8 cellular contexts compared by ENCODE assay signal in the genomic region with DNA sequence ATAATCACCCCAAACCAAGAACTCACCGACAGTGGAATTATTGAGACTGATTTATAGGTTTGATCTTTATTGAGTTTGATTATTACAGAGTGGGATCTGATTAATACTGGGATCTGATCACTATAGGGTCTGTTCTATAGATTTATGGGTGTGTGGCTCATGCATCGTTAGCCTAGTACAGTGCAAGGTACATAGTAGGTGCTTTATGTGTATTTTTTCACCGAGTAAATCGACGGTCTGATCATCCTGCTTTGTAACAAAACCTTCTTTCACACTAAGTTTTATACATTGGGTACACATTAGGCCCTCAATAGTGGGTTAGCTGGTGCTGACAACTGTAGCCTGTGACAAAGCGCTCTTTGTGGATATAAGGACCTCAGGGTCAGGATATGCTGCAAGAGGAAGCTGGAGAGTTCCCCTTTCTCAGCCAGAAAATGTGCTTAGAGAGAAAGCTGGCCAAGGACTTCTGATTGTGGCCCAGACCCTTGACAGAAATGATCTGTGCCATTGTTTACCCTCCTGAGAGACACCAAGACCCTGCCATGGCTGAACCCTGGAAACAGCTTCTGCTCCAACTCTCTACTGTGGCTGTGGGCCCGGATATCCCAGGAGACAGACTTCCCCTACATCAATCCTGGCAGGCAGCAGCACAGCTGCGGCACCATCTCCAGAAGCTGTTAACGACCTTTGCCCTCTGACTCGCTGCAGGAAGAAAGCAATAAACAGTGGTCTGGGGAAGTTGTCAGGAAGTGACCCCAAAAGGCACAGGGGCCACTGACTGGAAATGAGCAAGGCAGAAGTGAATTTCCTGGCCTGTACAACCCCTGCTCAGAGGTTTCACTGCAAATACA. TPM values are rescaled to one million over a fixed set of nuclear protein-coding genes. Genes with fewer than 3 reads are reported as not detected.
A peak's percentile ranks its signal among the peaks of the same experiment; 100 is the strongest.
DNase-seq lines count a peak whose midpoint lies in the region; ATAC-seq and TF ChIP-seq lines count a peak whose summit lies in the region.

No MANE protein-coding gene starts in this region.

- H3K27me3 ChIP-seq in upper lobe of right lung (no peaks in the 10 kb centered on the region), foreskin keratinocyte (peaks cover 27% of the 10 kb centered on the region)

- TF ChIP-seq CTCF in upper lobe of right lung (IDR thresholded peaks at IDR 0.05): no peak
- TF ChIP-seq CTCF in foreskin keratinocyte (conservative IDR thresholded peaks at IDR 0.05): no peak

- no peaks in the 10 kb centered on the region for H3K36me3 Mint-ChIP-seq in activated T-cell treated with anti-CD3 and anti-CD28 coated beads, Interleukin-2, amount 50 U/mL, for 24 hours (ENCODE audit: low read depth)
- peaks cover 1% of the 10 kb centered on the region for H3K36me3 Mint-ChIP-seq in activated T-cell treated with anti-CD3 and anti-CD28 coated beads, Interleukin-2, amount 50 U/mL, for 4 hours (ENCODE audit: insufficient read depth)

- H3K27ac Mint-ChIP-seq in activated T-cell treated with anti-CD3 and anti-CD28 coated beads, Interleukin-2, amount 50 U/mL, for 24 hours: no peak overlapping the region

- no peak overlapping the region for H3K4me3 ChIP-seq in upper lobe of right lung

- no peak for ATAC-seq in activated T-cell treated with anti-CD3 and anti-CD28 coated beads, Interleukin-2, amount 50 U/mL, for 4 hours
- ATAC-seq in upper lobe of right lung (peak; percentile 64), HG02981 (IDR thresholded peaks at IDR 0.05; ENCODE audit: unreplicated experiment) (no peak), foreskin keratinocyte (no peak)

- peak; percentile 20 for DNase-seq in activated T-cell treated with anti-CD3 and anti-CD28 coated beads, Interleukin-2, amount 50 U/mL, for 24 hours
- DNase-seq in activated T-cell treated with anti-CD3 and anti-CD28 coated beads, Interleukin-2, amount 50 U/mL, for 4 hours: no peak
- DNase-seq in dermis microvascular lymphatic vessel endothelial cell (ENCODE audit: low read depth in 2 of 2) (peak; percentile 83 to 95), lung microvascular endothelial cell (ENCODE audit: low read depth in 2 of 2) (peak; percentile 84 to 98), upper lobe of right lung (no peak), foreskin keratinocyte (no peak), activated gamma-delta T cell treated with Interleukin-2 at 50 U/mL for 16 hours (no peak)

- H3K9me3 ChIP-seq in upper lobe of right lung: no peaks in the 10 kb centered on the region

- H3K27ac ChIP-seq in upper lobe of right lung (peak overlapping the region; percentile 39), foreskin keratinocyte (no peak overlapping the region)

- peaks cover 7% of the 10 kb centered on the region for H3K36me3 ChIP-seq in upper lobe of right lung

- no peaks in the 10 kb centered on the region for H3K27me3 Mint-ChIP-seq in activated T-cell treated with anti-CD3 and anti-CD28 coated beads, Interleukin-2, amount 50 U/mL, for 24 hours
- H3K27me3 Mint-ChIP-seq in activated T-cell treated with anti-CD3 and anti-CD28 coated beads, Interleukin-2, amount 50 U/mL, for 4 hours (ENCODE audit: low read depth): no peaks in the 10 kb centered on the region

- no peaks in the 10 kb centered on the region for H3K9me3 Mint-ChIP-seq in activated T-cell treated with anti-CD3 and anti-CD28 coated beads, Interleukin-2, amount 50 U/mL, for 24 hours
- H3K9me3 Mint-ChIP-seq in activated T-cell treated with anti-CD3 and anti-CD28 coated beads, Interleukin-2, amount 50 U/mL, for 4 hours: no peaks in the 10 kb centered on the region

- H3K4me1 ChIP-seq in upper lobe of right lung: peaks cover 35% of the 10 kb centered on the region
- H3K4me1 ChIP-seq in foreskin keratinocyte: no peaks in the 10 kb centered on the region

- intact Hi-C loops in upper lobe of right lung (cut with DNase I): no loop called here

- H3K4me1 Mint-ChIP-seq in activated T-cell treated with anti-CD3 and anti-CD28 coated beads, Interleukin-2, amount 50 U/mL, for 24 hours (ENCODE audit: low read depth): peaks cover 3% of the 10 kb centered on the region
- no peaks in the 10 kb centered on the region for H3K4me1 Mint-ChIP-seq in activated T-cell treated with anti-CD3 and anti-CD28 coated beads, Interleukin-2, amount 50 U/mL, for 4 hours (ENCODE audit: low read depth)

- H3K4me3 Mint-ChIP-seq in activated T-cell treated with anti-CD3 and anti-CD28 coated beads, Interleukin-2, amount 50 U/mL, for 24 hours: no peak overlapping the region
- H3K4me3 Mint-ChIP-seq in activated T-cell treated with anti-CD3 and anti-CD28 coated beads, Interleukin-2, amount 50 U/mL, for 4 hours: no peak overlapping the region

RNA-seq across cellular contexts. Expression of a gene that starts 16.1 kb away (rescaled TPM):
- total RNA-seq in activated T-cell treated with anti-CD3 and anti-CD28 coated beads, Interleukin-2, amount 50 U/mL, for 4 hours: 10 to 100 TPM; 25.4 to 35.6 (median 27.3) TPM
- total RNA-seq in dermis microvascular lymphatic vessel endothelial cell (46.2 and 154 TPM in 2 replicates), lung microvascular endothelial cell (61.2 and 69.2 TPM in 2 replicates), upper lobe of right lung (207 TPM), foreskin keratinocyte (36.3 and 43.3 TPM in 2 replicates)
- polyA plus RNA-seq in foreskin keratinocyte: 33.0 and 33.1 TPM in 2 replicates

RNA-seq across cellular contexts. Expression of a gene that starts 20.3 kb away (rescaled TPM):
- under 1 TPM; 0.28 to 0.40 (median 0.33) TPM for total RNA-seq in activated T-cell treated with anti-CD3 and anti-CD28 coated beads, Interleukin-2, amount 50 U/mL, for 4 hours
- total RNA-seq in dermis microvascular lymphatic vessel endothelial cell (21.4 and 54.1 TPM in 2 replicates), lung microvascular endothelial cell (28.3 and 46.2 TPM in 2 replicates), upper lobe of right lung (28.0 TPM), foreskin keratinocyte (0.03 and 0.11 TPM in 2 replicates)
- 0.02 and 0.03 TPM in 2 replicates for polyA plus RNA-seq in foreskin keratinocyte

RNA-seq across cellular contexts. Expression of a gene that starts 23.3 kb away (rescaled TPM):
- 100 to 1,000 TPM; 163 to 191 (median 188) TPM for total RNA-seq in activated T-cell treated with anti-CD3 and anti-CD28 coated beads, Interleukin-2, amount 50 U/mL, for 4 hours
- total RNA-seq in dermis microvascular lymphatic vessel endothelial cell: 25.2 and 28.6 TPM in 2 replicates
- total RNA-seq in lung microvascular endothelial cell: 27.7 and 34.1 TPM in 2 replicates
- total RNA-seq in upper lobe of right lung: 87.8 TPM
- 152 and 171 TPM in 2 replicates for total RNA-seq in foreskin keratinocyte
- polyA plus RNA-seq in foreskin keratinocyte: 195 and 218 TPM in 2 replicates

RNA-seq across cellular contexts. Expression of a gene that starts 31.7 kb away (rescaled TPM):
- 10 to 100 TPM; 38.6 to 48.9 (median 45.0) TPM for total RNA-seq in activated T-cell treated with anti-CD3 and anti-CD28 coated beads, Interleukin-2, amount 50 U/mL, for 4 hours
- total RNA-seq in dermis microvascular lymphatic vessel endothelial cell: 111 and 145 TPM in 2 replicates
- 95.9 and 109 TPM in 2 replicates for total RNA-seq in lung microvascular endothelial cell
- total RNA-seq in upper lobe of right lung: 148 TPM
- total RNA-seq in foreskin keratinocyte: 143 and 151 TPM in 2 replicates
- polyA plus RNA-seq in foreskin keratinocyte: 143 and 150 TPM in 2 replicates

RNA-seq across cellular contexts. Expression of a gene that starts 31.9 kb away (rescaled TPM):
- 10 to 100 TPM; 37.8 to 48.2 (median 41.4) TPM for total RNA-seq in activated T-cell treated with anti-CD3 and anti-CD28 coated beads, Interleukin-2, amount 50 U/mL, for 4 hours
- total RNA-seq in dermis microvascular lymphatic vessel endothelial cell (8.1 and 9.2 TPM in 2 replicates), lung microvascular endothelial cell (6.1 and 10.3 TPM in 2 replicates), upper lobe of right lung (17.9 TPM), foreskin keratinocyte (25.0 and 26.1 TPM in 2 replicates)
- 30.4 and 34.6 TPM in 2 replicates for polyA plus RNA-seq in foreskin keratinocyte

Comparison
In these comparisons a context has a peak if more than half of its experiments do, and no peak if none do; other contexts are left out.
1. DNase-seq: peak in activated T-cell treated with anti-CD3 and anti-CD28 coated beads, Interleukin-2, amount 50 U/mL, for 24 hours (single experiment), dermis microvascular lymphatic vessel endothelial cell (2 of 2) and lung microvascular endothelial cell (2 of 2); none in activated T-cell treated with anti-CD3 and anti-CD28 coated beads, Interleukin-2, amount 50 U/mL, for 4 hours (single experiment), upper lobe of right lung (single experiment), foreskin keratinocyte (0 of 2) and activated gamma-delta T cell treated with Interleukin-2 at 50 U/mL for 16 hours (single experiment).
2. RNA of a gene that starts 20.3 kb away (total RNA-seq): 28.3 to 46.2 TPM in lung microvascular endothelial cell, 28.0 TPM in upper lobe of right lung (single experiment) and 21.4 to 54.1 TPM in dermis microvascular lymphatic vessel endothelial cell; 0.28 to 0.40 TPM in activated T-cell treated with anti-CD3 and anti-CD28 coated beads, Interleukin-2, amount 50 U/mL, for 4 hours and 0.03 to 0.11 TPM in foreskin keratinocyte; every median in the first group is over 10 times any median in the second.